Comparison of ENCODE assay signal across 32 cellular contexts in genomic region chr21:17101696-17102095, GRCh38.
"Had no signal": no experiment of that assay in that cellular context is flagged by ENCODE, and none has a peak within 500 bp of the region (broad histone marks: within the 10 kb centered on the region; RNA-seq: fewer than 3 reads in every experiment).

No MANE protein-coding gene starts in this region.

- H3K27ac ChIP-seq: adrenal gland, ascending aorta, body of pancreas, brain microvascular endothelial cell, breast epithelium, cardiac muscle cell had no signal

- DNase-seq: activated effector memory CD4-positive, alpha-beta T cell treated with anti-CD3 and anti-CD28 coated beads, Interleukin-2, amount 50 U/mL, for 16 hours; activated effector memory CD4-positive, alpha-beta T cell treated with Interleukin-2 at 50 U/mL for 16 hours; activated gamma-delta T cell; activated gamma-delta T cell treated with Interleukin-2 at 50 U/mL for 16 hours; activated naive CD4-positive, alpha-beta T cell; activated naive CD4-positive, alpha-beta T cell treated with anti-CD3 and anti-CD28 coated beads for 36 hours; activated naive CD4-positive, alpha-beta T cell treated with anti-CD3 and anti-CD28 coated beads, Interleukin-2, amount 10 ng/mL, durations not matched to agents 7 days and 5 days; activated naive CD4-positive, alpha-beta T cell treated with anti-CD3 and anti-CD28 coated beads, Interleukin-2, amount 50 U/mL, for 16 hours; activated naive CD4-positive, alpha-beta T cell treated with Interleukin-2 at 50 U/mL for 16 hours; activated naive CD8-positive, alpha-beta T cell treated with anti-CD3 and anti-CD28 coated beads for 36 hours; activated naive CD8-positive, alpha-beta T cell treated with anti-CD3 and anti-CD28 coated beads, Interleukin-2, amount 10 ng/mL, durations not matched to agents 7 days and 5 days; activated naive CD8-positive, alpha-beta T cell treated with anti-CD3 and anti-CD28 coated beads, Interleukin-2, amount 50 U/mL, for 24 hours; activated T-cell treated with anti-CD3 and anti-CD28 coated beads, Interleukin-2, amount 50 U/mL, for 1 hour; activated T-cell treated with anti-CD3 and anti-CD28 coated beads, Interleukin-2, amount 50 U/mL, for 24 hours; activated T-cell treated with anti-CD3 and anti-CD28 coated beads, Interleukin-2, amount 50 U/mL, for 4 hours; activated T-cell treated with anti-CD3 and anti-CD28 coated beads, Interleukin-2, amount 50 U/mL, for 48 hours; activated T-cell treated with anti-CD3 and anti-CD28 coated beads, Interleukin-2, amount 50 U/mL, for 72 hours; adrenal gland; amniotic stem cell; amygdala; anterior cingulate cortex; aorta; body of pancreas; brain microvascular endothelial cell; caudate nucleus; central memory CD4-positive, alpha-beta T cell; cerebellar nuclear complex had no signal

- ATAC-seq: activated naive CD4-positive, alpha-beta T cell treated with anti-CD3 and anti-CD28 coated beads, Interleukin-2, amount 50 U/mL, for 72 hours; activated naive CD8-positive, alpha-beta T cell treated with anti-CD3 and anti-CD28 coated beads, Interleukin-2, amount 50 U/mL, for 24 hours; activated T-cell treated with anti-CD3 and anti-CD28 coated beads, Interleukin-2, amount 50 U/mL, for 4 hours; activated T-cell treated with anti-CD3 and anti-CD28 coated beads, Interleukin-2, amount 50 U/mL, for 72 hours; activated T-helper 17 cell treated with anti-CD3 and anti-CD28 coated beads, Interleukin-2, amount 50 U/mL, for 72 hours; body of pancreas had no signal
